8 cellular contexts compared by ENCODE assay signal in the genomic region with DNA sequence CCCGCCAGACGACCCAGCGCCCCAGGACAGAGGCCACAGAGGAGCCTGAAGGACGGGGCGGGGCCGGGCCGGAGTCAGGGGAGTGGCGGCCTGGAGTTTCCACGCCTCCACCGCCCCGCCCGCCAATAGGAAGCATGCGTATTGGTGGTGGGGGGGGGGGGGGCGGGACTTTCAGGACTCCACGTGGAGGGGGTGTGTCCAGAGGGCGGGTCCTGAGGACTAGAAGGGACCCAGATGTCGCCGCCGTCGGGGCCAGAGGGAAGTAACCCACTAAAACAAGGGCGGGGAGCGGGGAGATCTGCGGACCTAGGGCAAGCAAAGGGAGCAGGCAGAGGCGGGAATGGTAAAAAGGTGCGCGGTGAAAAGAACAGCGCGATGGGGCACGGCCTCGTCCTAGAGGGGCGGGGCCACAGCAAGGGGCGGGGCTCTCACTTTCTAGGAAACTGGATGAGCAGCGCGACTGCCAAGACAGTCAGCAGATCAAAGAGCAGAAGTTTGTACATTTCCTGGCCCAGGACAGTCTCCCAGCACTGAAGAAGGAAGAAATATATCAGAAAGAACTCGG. TPM values are rescaled to one million over a fixed set of nuclear protein-coding genes. Genes with fewer than 3 reads are reported as not detected.
DNase-seq lines count a peak whose midpoint lies in the region; ATAC-seq, FAIRE-seq and TF ChIP-seq lines count a peak whose summit lies in the region.

No MANE protein-coding gene starts in this region.

- H3K9me3 ChIP-seq in RWPE2 (ENCODE audit: severe bottlenecking) (no peaks in the 10 kb centered on the region), testis (no peaks in the 10 kb centered on the region)

- ATAC-seq in RWPE2 (ENCODE audit: low read depth) (peak; percentile 17), GM18870 (IDR thresholded peaks at IDR 0.05; ENCODE audit: unreplicated experiment) (no peak)

- peaks cover 3% of the 10 kb centered on the region for H3K9me3 Mint-ChIP-seq in osteocyte (ENCODE audit: unreplicated experiment)

- H3K27me3 ChIP-seq in RWPE2 (ENCODE audit: insufficient read depth, poor library complexity, severe bottlenecking) (no peaks in the 10 kb centered on the region), testis (no peaks in the 10 kb centered on the region)

- peaks cover 10% of the 10 kb centered on the region for H3K36me3 ChIP-seq in RWPE2 (ENCODE audit: low read depth)
- no peaks in the 10 kb centered on the region for H3K36me3 ChIP-seq in testis (ENCODE audit: low read depth, missing control alignments)

- H3K4me1 Mint-ChIP-seq in osteocyte (ENCODE audit: unreplicated experiment) = peaks cover 34% of the 10 kb centered on the region

- H3K36me3 Mint-ChIP-seq in osteocyte (ENCODE audit: unreplicated experiment) = peaks cover 3% of the 10 kb centered on the region

- H3K4me3 Mint-ChIP-seq in osteocyte (ENCODE audit: unreplicated experiment) = peak overlapping the region; percentile 66

- H3K27me3 Mint-ChIP-seq in osteocyte (ENCODE audit: unreplicated experiment) = no peaks in the 10 kb centered on the region

- no peak for TF ChIP-seq CTCF in RWPE2 (IDR thresholded peaks at IDR 0.05; ENCODE audit: poor library complexity, severe bottlenecking)
- no peak for TF ChIP-seq CTCF in osteocyte (IDR thresholded peaks at IDR 0.05)
- TF ChIP-seq CTCF in testis (IDR thresholded peaks at IDR 0.05) = no peak

- H3K4me3 ChIP-seq in RWPE2 (ENCODE audit: severe bottlenecking) = peak overlapping the region; percentile 34
- peak overlapping the region; percentile 21 to 40 for H3K4me3 ChIP-seq in testis

- no peak overlapping the region for H3K27ac ChIP-seq in RWPE2 (ENCODE audit: poor library complexity, severe bottlenecking)
- no peak overlapping the region for H3K27ac ChIP-seq in testis

- intact Hi-C loops in testis (cut with DNase I; ENCODE audit: low total_unique reads) = no loop called here

- 1 to 2% methylated on average over 21 to 35 of the region's 35 CpGs for WGBS in testis, 2 donors

- no peak for FAIRE-seq in frontal cortex (lab: Jason Lieb, UNC)

- DNase-seq in NCI-H2227 (lab: John Stamatoyannopoulos, UW; ENCODE audit: unreplicated experiment) = peak; percentile 79
- no peak for DNase-seq in NCI-H2227 treated with DMSO at 0.1 percent for 48 hours (lab: John Stamatoyannopoulos, UW)
- peak; percentile 89 for DNase-seq in RWPE2 (ENCODE audit: low spot score)
- peak; percentile 75 for DNase-seq in activated T-helper 9 cell treated with anti-CD3 and anti-CD28 coated beads, Interleukin-2, amount 50 U/mL, for 16 hours (ENCODE audit: low read depth)
- DNase-seq in frontal cortex (ENCODE audit: low spot score in 2 of 2) = peak; percentile 61 to 74
- DNase-seq in osteocyte (ENCODE audit: extremely low spot score, unreplicated experiment) = no peak
- peak; percentile 88 for DNase-seq in testis

- H3K27ac Mint-ChIP-seq in osteocyte (ENCODE audit: unreplicated experiment) = no peak overlapping the region

- H3K4me1 ChIP-seq in RWPE2 (ENCODE audit: insufficient read depth, poor library complexity, severe bottlenecking) (peaks cover 10% of the 10 kb centered on the region), testis (peaks cover 20% of the 10 kb centered on the region)

- no peak for TF ChIP-seq POLR2A in testis (IDR thresholded peaks at IDR 0.05)

RNA-seq across cellular contexts. Expression of a gene that starts 2.8 kb away (rescaled TPM):
- 7.3 TPM for total RNA-seq in frontal cortex
- total RNA-seq in osteocyte = 5.6 and 7.1 TPM in 2 replicates
- 10 to 100 TPM; 10.2 to 12.8 TPM for total RNA-seq in testis
- 20.6 TPM for polyA plus RNA-seq in testis (ENCODE audit: insufficient read depth, low read depth, low replicate concordance)

RNA-seq across cellular contexts. Expression of a gene that starts 10.6 kb away (rescaled TPM):
- total RNA-seq in frontal cortex = not detected
- 2.0 and 2.7 TPM in 2 replicates for total RNA-seq in osteocyte
- total RNA-seq in testis = under 1 TPM; 0.31 to 0.43 TPM
- 4.1 TPM for polyA plus RNA-seq in testis (ENCODE audit: insufficient read depth, low read depth, low replicate concordance)

RNA-seq across cellular contexts. Expression of a gene that starts 24.8 kb away (rescaled TPM):
- 3.7 TPM for total RNA-seq in frontal cortex
- 47.1 and 50.5 TPM in 2 replicates for total RNA-seq in osteocyte
- 10 to 100 TPM; 79.3 to 79.9 TPM for total RNA-seq in testis
- 94.3 TPM for polyA plus RNA-seq in testis (ENCODE audit: insufficient read depth, low read depth, low replicate concordance)

RNA-seq across cellular contexts. Expression of a gene that starts 27.1 kb away (rescaled TPM):
- total RNA-seq in frontal cortex = 18.3 TPM
- total RNA-seq in osteocyte = 81.8 and 85.2 TPM in 2 replicates
- 100 to 1,000 TPM; 479 to 482 TPM for total RNA-seq in testis
- 218 TPM for polyA plus RNA-seq in testis (ENCODE audit: insufficient read depth, low read depth, low replicate concordance)

RNA-seq across cellular contexts. Expression of a gene that starts 28.8 kb away (rescaled TPM):
- 33.4 TPM for total RNA-seq in frontal cortex
- total RNA-seq in osteocyte = 51.1 and 53.7 TPM in 2 replicates
- 100 to 1,000 TPM; 162 to 177 TPM for total RNA-seq in testis
- polyA plus RNA-seq in testis (ENCODE audit: insufficient read depth, low read depth, low replicate concordance) = 73.1 TPM

Comparison
In these comparisons a context has a peak if more than half of its experiments do, and no peak if none do; other contexts are left out.
1. DNase-seq: peak in NCI-H2227 (single experiment), RWPE2 (single experiment), activated T-helper 9 cell treated with anti-CD3 and anti-CD28 coated beads, Interleukin-2, amount 50 U/mL, for 16 hours (single experiment), frontal cortex (2 of 2) and testis (single experiment); none in NCI-H2227 treated with DMSO at 0.1 percent for 48 hours (single experiment) and osteocyte (single experiment).
2. RNA of a gene that starts 24.8 kb away (total RNA-seq): 79.3 to 79.9 TPM in testis and 47.1 to 50.5 TPM in osteocyte; 3.7 TPM in frontal cortex (single experiment); every median in the first group is over 10 times any median in the second.